In the genomic region with DNA sequence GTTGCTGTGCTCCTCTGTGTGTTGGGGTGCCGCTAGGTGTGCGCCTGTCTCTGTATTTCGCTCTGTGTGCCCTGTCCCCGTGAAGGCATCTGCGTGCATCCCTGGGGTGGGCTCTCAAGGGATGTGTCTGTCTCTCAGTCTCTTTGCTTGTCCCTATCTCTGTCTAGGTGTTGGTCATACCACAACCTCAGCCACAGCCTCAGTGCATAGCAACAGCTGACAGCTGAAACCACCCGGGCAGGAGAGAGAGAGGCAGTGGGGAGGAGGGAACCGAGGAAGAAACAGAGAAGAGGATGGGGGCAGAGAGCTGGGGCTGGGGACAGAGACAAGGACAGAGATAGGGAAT, we compare ENCODE assay signal across 8 cellular contexts. TPM values are rescaled to one million over a fixed set of nuclear protein-coding genes. Genes with fewer than 3 reads are reported as not detected.
DNase-seq lines count a peak whose midpoint lies in the region; ATAC-seq and TF ChIP-seq lines count a peak whose summit lies in the region.

No MANE protein-coding gene starts in this region.

- H3K9me3 Mint-ChIP-seq in Calu3 (ENCODE audit: low read depth, unreplicated experiment), result no peaks in the 10 kb centered on the region
- no peaks in the 10 kb centered on the region; the same call in 1 of the 3 replicates for H3K9me3 Mint-ChIP-seq in GM23338

- H3K4me3 ChIP-seq in GM23338, result peak overlapping the region; percentile 55
- no peak overlapping the region for H3K4me3 ChIP-seq in brain microvascular endothelial cell (ENCODE audit: low read depth, low read length)

- no peaks in the 10 kb centered on the region for H3K79me2 ChIP-seq in GM23338 (replicated peaks; ENCODE audit: insufficient read depth)

- H3K9me2 ChIP-seq in GM23338 (ENCODE audit: insufficient read depth), result no peaks in the 10 kb centered on the region

- H3K4me3 Mint-ChIP-seq in Calu3 (ENCODE audit: low read depth, unreplicated experiment) (peak overlapping the region; percentile 71), GM23338 (peak overlapping the region; percentile 41), T-helper 17 cell (peak overlapping the region; percentile 95)

- H3K36me3 ChIP-seq in GM23338 (ENCODE audit: insufficient read depth), result no peaks in the 10 kb centered on the region
- peaks cover 21% of the 10 kb centered on the region for H3K36me3 ChIP-seq in brain microvascular endothelial cell (replicated peaks)

- H3K27ac ChIP-seq in GM23338 (ENCODE audit: low read depth) (no peak overlapping the region), brain microvascular endothelial cell (no peak overlapping the region)

- peaks cover 38% of the 10 kb centered on the region for H3K4me1 ChIP-seq in GM23338 (ENCODE audit: insufficient read depth)

- in situ Hi-C loops in brain microvascular endothelial cell (cut with HindIII; ENCODE audit: low pct_ligation_motif_present, low sequenced_read_pairs), result no loop called here

- no peaks in the 10 kb centered on the region for H3K9me3 ChIP-seq in T-helper 17 cell (ENCODE audit: control insufficient read depth, low read length, poor library complexity, severe bottlenecking)

- peak overlapping the region; percentile 90; the same call in 1 of the 2 replicates for H2AFZ ChIP-seq in GM23338

- H3K36me3 Mint-ChIP-seq in Calu3 (ENCODE audit: insufficient read depth, unreplicated experiment), result peaks cover 10% of the 10 kb centered on the region
- H3K36me3 Mint-ChIP-seq in GM23338 (ENCODE audit: low read depth), result peaks cover 16% of the 10 kb centered on the region
- peaks cover 11% of the 10 kb centered on the region for H3K36me3 Mint-ChIP-seq in T-helper 17 cell (ENCODE audit: low read depth)

- DNase-seq in Calu3 (no peak), GM23338 (ENCODE audit: low spot score) (no peak), T-helper 17 cell (no peak), kidney tubule cell (ENCODE audit: low spot score) (peak; percentile 38), Kasumi-1 (lab: John Stamatoyannopoulos, UW) (no peak), brain microvascular endothelial cell (no peak), epidermal melanocyte (ENCODE audit: insufficient read length, low spot score) (no peak)

- CTCF ChIA-PET in Calu3 (lab: Charles Lee), result interaction anchor here (0.6 kb wide), 1 partner anchor 413 kb away, joined by 3 read pairs; no protein-coding TSS in a partner anchor

- H3K27ac Mint-ChIP-seq in Calu3 (ENCODE audit: unreplicated experiment) (peak overlapping the region; percentile 34), GM23338 (no peak overlapping the region), T-helper 17 cell (peak overlapping the region; percentile 86)

- BruUV-seq in Calu3 (replicated peaks; lab: Mats Ljungman, UMichigan), result no TSS peak

- H3K4me2 ChIP-seq in GM23338, result peak overlapping the region; percentile 78

- H3F3A ChIP-seq in GM23338 (replicated peaks; ENCODE audit: low read depth), result 0 out of 2 replicates have a peak, but pooled peaks cover 21% of the 10 kb centered on the region

- peaks cover 10% of the 10 kb centered on the region; the same call in 1 of the 2 replicates for H4K20me1 ChIP-seq in GM23338 (replicated peaks; ENCODE audit: insufficient read depth)

- H3K4me1 Mint-ChIP-seq in Calu3 (ENCODE audit: low read depth, unreplicated experiment) (peaks cover 55% of the 10 kb centered on the region), GM23338 (peaks cover 51% of the 10 kb centered on the region), T-helper 17 cell (peaks cover 46% of the 10 kb centered on the region)

- intact Hi-C loops in Calu3 (cut with micrococcal nuclease; ENCODE audit: unreplicated experiment), result no loop called here

- TF ChIP-seq CTCF in Calu3 (IDR thresholded peaks at IDR 0.05; ENCODE audit: unreplicated experiment), result no peak
- no peak for TF ChIP-seq CTCF in GM23338 (conservative IDR thresholded peaks at IDR 0.05; ENCODE audit: low read depth in 2 of 2)
- no peak for TF ChIP-seq CTCF in brain microvascular endothelial cell (IDR thresholded peaks at IDR 0.05; ENCODE audit: low read depth, low read length, missing control alignments)

- ATAC-seq in GM23338 (no peak), T-helper 17 cell (peak; percentile 51), HG03469 (IDR thresholded peaks at IDR 0.05; ENCODE audit: unreplicated experiment) (no peak)

- peaks cover 63% of the 10 kb centered on the region for H3K27me3 Mint-ChIP-seq in Calu3 (ENCODE audit: unreplicated experiment)
- peaks cover 66% of the 10 kb centered on the region for H3K27me3 Mint-ChIP-seq in GM23338 (ENCODE audit: insufficient read depth, low read depth, poor library complexity)
- peaks cover 62% of the 10 kb centered on the region for H3K27me3 Mint-ChIP-seq in T-helper 17 cell

- H3K27me3 ChIP-seq in GM23338 (ENCODE audit: insufficient read depth), result peaks cover 71% of the 10 kb centered on the region
- H3K27me3 ChIP-seq in brain microvascular endothelial cell (replicated peaks), result peaks cover 39% of the 10 kb centered on the region

TF ChIP-seq in GM23338, 12 proteins besides CTCF, POLR2A, EP300 and RAD21:
- TF ChIP-seq EZH2 (IDR thresholded peaks at IDR 0.05; ENCODE audit: low read depth, unreplicated experiment) (peak; percentile 78), STAT1 (IDR thresholded peaks at IDR 0.05; ENCODE audit: unreplicated experiment) (no peak)

RNA-seq across cellular contexts. Expression of gene NXPH4, which starts 1.0 kb away (rescaled TPM):
- total RNA-seq in Calu3 (2022) (2.0 and 4.1 TPM in 2 replicates), T-helper 17 cell (not detected)
- 1.5 and 4.5 TPM in 2 replicates for total RNA-seq in GM23338 (2014; rRNA removed; shearing (Covaris generic))
- polyA plus RNA-seq in GM23338 (2016; fragmentation: Nextera tagmentation; extraction: Ambion mirVana), result 0.89 and 1.1 TPM in 2 replicates

RNA-seq across cellular contexts. Expression of gene SHMT2, which starts 13.9 kb away (rescaled TPM):
- total RNA-seq in Calu3 (2022) (203 and 243 TPM in 2 replicates), T-helper 17 cell (10 to 100 TPM; 28.8 to 36.9 TPM)
- total RNA-seq in GM23338 (2014; rRNA removed; shearing (Covaris generic)), result 363 and 387 TPM in 2 replicates
- polyA plus RNA-seq in GM23338 (2016; fragmentation: Nextera tagmentation; extraction: Ambion mirVana), result 125 and 131 TPM in 2 replicates

RNA-seq across cellular contexts. Expression of gene STAC3, which starts 35.3 kb away (rescaled TPM):
- total RNA-seq in Calu3 (2022) (5.0 and 7.0 TPM in 2 replicates), T-helper 17 cell (1 to 10 TPM; 1.6 to 1.9 TPM)
- total RNA-seq in GM23338 (2014; rRNA removed; shearing (Covaris generic)), result 1.2 and 3.0 TPM in 2 replicates
- polyA plus RNA-seq in GM23338 (2016; fragmentation: Nextera tagmentation; extraction: Ambion mirVana), result 0.48 and 0.59 TPM in 2 replicates

Comparison
In these comparisons a context has a peak if more than half of its experiments do, and no peak if none do; other contexts are left out.
1. H3K4me3 Mint-ChIP-seq: peak in every context shown above with its lines; median percentile 95 in T-helper 17 cell; 71 in Calu3; 41 in GM23338.